26 cellular contexts compared by ENCODE assay signal in the genomic region with DNA sequence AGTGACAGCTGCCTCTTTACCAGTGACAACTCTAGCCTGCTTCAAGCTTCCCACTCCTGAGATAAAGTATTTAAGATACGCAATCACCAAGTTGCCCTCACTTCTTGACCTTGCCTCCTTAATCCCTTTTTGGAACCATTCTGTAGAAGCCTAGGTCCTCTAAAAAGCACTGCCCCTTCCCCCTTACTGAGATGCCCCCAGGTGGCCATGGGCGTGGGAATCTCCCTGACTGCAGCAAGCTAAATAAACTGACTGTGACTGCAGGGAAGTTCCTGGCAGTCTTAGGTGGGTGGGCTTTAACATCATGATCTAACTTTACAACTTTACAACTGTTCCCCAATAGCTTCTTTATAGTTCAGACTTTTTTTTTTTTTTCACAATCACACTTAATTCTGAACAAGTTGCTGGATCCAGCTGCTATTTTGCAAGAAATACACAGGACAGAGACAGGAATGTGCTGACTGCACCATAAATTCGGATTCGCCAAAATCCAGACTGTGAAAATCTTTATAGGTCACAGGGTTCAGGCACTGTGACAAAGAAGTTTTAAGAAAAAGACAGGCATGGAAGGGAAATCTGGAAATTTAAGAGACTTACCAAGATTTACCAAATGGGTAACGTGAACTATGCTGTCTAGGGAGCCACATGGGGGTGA.
DNase-seq lines count a peak whose midpoint lies in the region; ATAC-seq, FAIRE-seq and TF ChIP-seq lines count a peak whose summit lies in the region.
"Had no signal": no experiment of that assay in that cellular context is flagged by ENCODE, and none has a peak within 500 bp of the region (broad histone marks: within the 10 kb centered on the region; RNA-seq: fewer than 3 reads in every experiment).

No MANE protein-coding gene starts in this region.

- no peak overlapping the region for H2AFZ ChIP-seq in neural progenitor cell (replicated peaks)

- WGBS in lower leg skin, 2 donors, result 49 to 54% methylated on average over 5 of the region's 5 CpGs

- peaks cover 2% of the 10 kb centered on the region for H3K27me3 Mint-ChIP-seq in neural progenitor cell (ENCODE audit: insufficient read depth, low read depth)

- no peak for TF ChIP-seq POLR2A in vagina (IDR thresholded peaks at IDR 0.05)
- no peak for TF ChIP-seq POLR2A in lower leg skin (IDR thresholded peaks at IDR 0.05)

- FAIRE-seq in endometrium (lab: Jason Lieb, UNC), result peak; percentile 74
- FAIRE-seq: keratinocyte, small intestine had no signal

- H3K4me2 ChIP-seq in neural progenitor cell, result peak overlapping the region; percentile 8

- ATAC-seq in Right ventricle myocardium superior (ENCODE audit: poor library complexity) (peak; percentile 61), HG02571 (IDR thresholded peaks at IDR 0.05; ENCODE audit: unreplicated experiment) (no peak), GM21529 (IDR thresholded peaks at IDR 0.05; ENCODE audit: unreplicated experiment) (no peak)
- ATAC-seq: activated CD8-positive, alpha-beta T cell treated with anti-CD3 and anti-CD28 coated beads, Interleukin-2, amount 10 ng/mL, durations not matched to agents 7 days and 5 days had no signal

- H3K27ac ChIP-seq in neural progenitor cell (no peak overlapping the region), vagina (peak overlapping the region; percentile 47)
- H3K27ac ChIP-seq: dorsolateral prefrontal cortex, tibial artery had no signal

- H3K79me2 ChIP-seq in neural progenitor cell (ENCODE audit: low read depth), result no peaks in the 10 kb centered on the region

- peak overlapping the region; percentile 17 for H3K4me3 Mint-ChIP-seq in neural progenitor cell
- H3K4me3 Mint-ChIP-seq: activated CD8-positive, alpha-beta T cell treated with anti-CD3 and anti-CD28 coated beads, Interleukin-2, amount 10 ng/mL, durations not matched to agents 7 days and 5 days; H9 had no signal

- DNase-seq in Right ventricle myocardium superior, result no peak
- no peak for DNase-seq in cardiac septum (ENCODE audit: low spot score)
- peak; percentile 46 for DNase-seq in neural progenitor cell (ENCODE audit: low spot score)
- no peak for DNase-seq in vagina (ENCODE audit: extremely low spot score in 2 of 2)
- no peak for DNase-seq in lower leg skin (ENCODE audit: low spot score in 2 of 2)
- DNase-seq: activated CD4-positive, alpha-beta T cell treated with anti-CD3 and anti-CD28 coated beads for 1 hour; activated CD8-positive, alpha-beta T cell treated with anti-CD3 and anti-CD28 coated beads, Interleukin-2, amount 10 ng/mL, durations not matched to agents 7 days and 5 days; activated gamma-delta T cell treated with Interleukin-2 at 50 U/mL for 16 hours; amygdala; central memory CD4-positive, alpha-beta T cell; DND-41; dorsolateral prefrontal cortex; H9; mesendoderm; NCI-H1105; NCI-H2029 treated with DMSO at 0.1 percent for 48 hours; NCI-H226; NCI-H82; SHP77; small intestine; stimulated activated naive CD4-positive, alpha-beta T cell treated with Interleukin-2 at 50 U/mL for 16 hours; tibial artery had no signal

- no peaks in the 10 kb centered on the region for H4K20me1 ChIP-seq in neural progenitor cell (ENCODE audit: low read depth)

- H3K4me3 ChIP-seq in neural progenitor cell (no peak overlapping the region), vagina (no peak overlapping the region), lower leg skin (ENCODE audit: low read depth, poor library complexity, severe bottlenecking) (no peak overlapping the region)
- H3K4me3 ChIP-seq: dorsolateral prefrontal cortex, tibial artery had no signal

- no peaks in the 10 kb centered on the region for H3F3A ChIP-seq in neural progenitor cell (ENCODE audit: low read depth)

- peaks cover 18% of the 10 kb centered on the region for H3K9me3 Mint-ChIP-seq in neural progenitor cell

- H3K36me3 ChIP-seq in neural progenitor cell (no peaks in the 10 kb centered on the region), vagina (no peaks in the 10 kb centered on the region)
- H3K36me3 ChIP-seq: tibial artery had no signal

- H3K27ac Mint-ChIP-seq in neural progenitor cell, result no peak overlapping the region
- H3K27ac Mint-ChIP-seq: activated CD8-positive, alpha-beta T cell treated with anti-CD3 and anti-CD28 coated beads, Interleukin-2, amount 10 ng/mL, durations not matched to agents 7 days and 5 days; H9 had no signal

- H3K9me3 ChIP-seq in neural progenitor cell (ENCODE audit: low read depth), result no peaks in the 10 kb centered on the region
- no peaks in the 10 kb centered on the region for H3K9me3 ChIP-seq in vagina

- intact Hi-C loops in Right ventricle myocardium superior (cut with DNase I) (no loop called here), cardiac septum (cut with DNase I) (no loop called here), vagina (cut with DNase I) (no loop called here), lower leg skin (cut with DNase I; ENCODE audit: low total_unique reads) (no loop called here)

- no peak overlapping the region for H3K9ac ChIP-seq in neural progenitor cell

- H3K27me3 ChIP-seq in neural progenitor cell (no peaks in the 10 kb centered on the region), vagina (no peaks in the 10 kb centered on the region)
- H3K27me3 ChIP-seq: tibial artery had no signal

- no peaks in the 10 kb centered on the region for H3K36me3 Mint-ChIP-seq in neural progenitor cell

- no peak for TF ChIP-seq CTCF in neural progenitor cell (IDR thresholded peaks at IDR 0.05)
- TF ChIP-seq CTCF in vagina (IDR thresholded peaks at IDR 0.05), result no peak
- no peak for TF ChIP-seq CTCF in lower leg skin (IDR thresholded peaks at IDR 0.05)

- H3K4me1 ChIP-seq in neural progenitor cell (peaks cover 13% of the 10 kb centered on the region), vagina (peaks cover 46% of the 10 kb centered on the region)

- peaks cover 17% of the 10 kb centered on the region for H3K4me1 Mint-ChIP-seq in neural progenitor cell
